10 cellular contexts compared by ENCODE assay signal in the genomic region with DNA sequence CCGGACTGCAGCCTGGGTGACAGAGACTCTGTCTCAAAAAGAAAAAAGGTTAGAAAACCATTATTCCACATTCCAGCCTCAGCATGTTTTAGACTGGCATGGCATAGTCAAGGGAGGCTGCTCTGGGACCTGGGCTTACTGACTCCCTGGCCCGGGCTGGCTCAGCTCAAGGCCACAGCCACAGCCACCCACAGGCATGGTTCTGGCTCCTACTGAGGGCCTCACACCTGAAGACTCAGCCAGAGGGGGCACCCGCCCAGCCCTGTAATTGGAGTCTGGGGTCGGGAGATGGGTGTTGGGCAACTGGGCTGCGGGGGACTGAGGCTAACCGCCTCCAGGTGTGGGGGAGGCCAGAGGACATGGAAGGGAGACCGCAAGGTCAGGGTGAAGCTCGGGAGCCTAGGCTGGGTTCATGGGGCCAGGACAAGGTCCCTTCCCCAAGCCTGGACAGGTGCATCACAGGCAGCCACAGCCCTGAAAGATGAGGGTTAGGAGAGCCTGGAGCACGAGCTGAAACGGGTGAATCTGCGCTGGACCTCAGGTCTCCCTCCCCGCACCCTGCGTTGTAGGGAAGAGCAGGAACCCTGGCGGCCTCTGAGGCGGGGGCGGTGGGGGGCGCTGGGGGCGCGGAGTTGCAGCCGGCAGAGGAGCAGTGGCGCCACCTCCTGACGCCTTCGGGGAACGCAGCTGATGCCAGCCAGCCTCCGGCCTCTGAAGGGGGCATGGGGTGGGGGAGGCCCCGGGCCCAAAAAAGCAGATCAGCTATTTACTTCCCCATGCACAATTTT.
DNase-seq lines count a peak whose midpoint lies in the region; ATAC-seq and TF ChIP-seq lines count a peak whose summit lies in the region.
"Had no signal": no experiment of that assay in that cellular context is flagged by ENCODE, and none has a peak within 500 bp of the region (broad histone marks: within the 10 kb centered on the region; RNA-seq: fewer than 3 reads in every experiment).

No MANE protein-coding gene starts in this region.

- H3K4me3 Mint-ChIP-seq in HFFc6: no peak overlapping the region

- H3K79me2 ChIP-seq in osteoblast (ENCODE audit: insufficient read depth, low read length): no peaks in the 10 kb centered on the region

- TF ChIP-seq POLR2A in gastrocnemius medialis (IDR thresholded peaks at IDR 0.05): no peak

- DNase-seq in activated CD4-positive, alpha-beta T cell treated with anti-CD3 and anti-CD28 coated beads for 48 hours: peak; percentile 31
- DNase-seq in activated CD4-positive, alpha-beta T cell treated with anti-CD3 and anti-CD28 coated beads, Interleukin-2, amount 50 U/mL, for 1 hour: no peak
- no peak for DNase-seq in HFFc6
- no peak for DNase-seq in epithelial cell of proximal tubule (ENCODE audit: low read depth)
- peak; percentile 20 for DNase-seq in retina
- DNase-seq in gastrocnemius medialis: no peak
- DNase-seq in osteoblast (ENCODE audit: insufficient read length, low spot score, missing footprints): no peak
- DNase-seq: amniotic stem cell had no signal

- peaks cover 3% of the 10 kb centered on the region for H3K27me3 Mint-ChIP-seq in HFFc6 (ENCODE audit: insufficient read depth)

- H3K9me3 ChIP-seq in gastrocnemius medialis (no peaks in the 10 kb centered on the region), osteoblast (ENCODE audit: low read depth, low read length) (no peaks in the 10 kb centered on the region)
- H3K9me3 ChIP-seq: thoracic aorta had no signal

- ATAC-seq in gastrocnemius medialis (no peak), GM21367 (IDR thresholded peaks at IDR 0.05; ENCODE audit: unreplicated experiment) (no peak)

- H3K27me3 ChIP-seq in gastrocnemius medialis: no peaks in the 10 kb centered on the region
- no peaks in the 10 kb centered on the region for H3K27me3 ChIP-seq in osteoblast (ENCODE audit: insufficient read depth, low read length)

- H2AFZ ChIP-seq in osteoblast (ENCODE audit: low read length): no peak overlapping the region

- no peak overlapping the region for H3K27ac ChIP-seq in gastrocnemius medialis
- H3K27ac ChIP-seq in osteoblast (ENCODE audit: low read depth, low read length): no peak overlapping the region
- H3K27ac ChIP-seq: thoracic aorta had no signal

- peaks cover 20% of the 10 kb centered on the region for H3K4me1 Mint-ChIP-seq in HFFc6 (ENCODE audit: low read depth)

- H3K36me3 ChIP-seq in gastrocnemius medialis: no peaks in the 10 kb centered on the region
- H3K36me3 ChIP-seq in osteoblast (ENCODE audit: insufficient read depth, low read length): no peaks in the 10 kb centered on the region
- H3K36me3 ChIP-seq: thoracic aorta had no signal

- H3K27ac Mint-ChIP-seq in HFFc6: no peak overlapping the region

- no peaks in the 10 kb centered on the region for H3K36me3 Mint-ChIP-seq in HFFc6 (ENCODE audit: low read depth)

- intact Hi-C loops in gastrocnemius medialis (cut with DNase I; ENCODE audit: low total_unique reads): no loop called here

- H3K4me3 ChIP-seq in epithelial cell of proximal tubule (ENCODE audit: low read depth, low read length): no peak overlapping the region
- no peak overlapping the region for H3K4me3 ChIP-seq in gastrocnemius medialis
- H3K4me3 ChIP-seq in osteoblast (ENCODE audit: insufficient read depth, low read length): no peak overlapping the region
- H3K4me3 ChIP-seq: thoracic aorta had no signal

- H3K4me2 ChIP-seq in osteoblast (ENCODE audit: insufficient read depth, low read length): no peak overlapping the region

- H4K20me1 ChIP-seq in osteoblast (ENCODE audit: insufficient read depth, low read length): no peaks in the 10 kb centered on the region

- TF ChIP-seq CTCF in HFFc6 (IDR thresholded peaks at IDR 0.05): peak; percentile 84
- peak; percentile 24 for TF ChIP-seq CTCF in epithelial cell of proximal tubule (conservative IDR thresholded peaks at IDR 0.05; ENCODE audit: low read depth, low read length)
- peak in 1 of 5 experiments; percentile 9 for TF ChIP-seq CTCF in gastrocnemius medialis (IDR thresholded peaks at IDR 0.05 in 4 of 5, conservative IDR thresholded peaks at IDR 0.05 in 1 of 5)
- no peak for TF ChIP-seq CTCF in osteoblast (IDR thresholded peaks at IDR 0.05; ENCODE audit: extremely low read depth, low read depth, low read length)

- in situ Hi-C loops in gastrocnemius medialis (cut with MboI; ENCODE audit: low sequenced_read_pairs in 4 of 4): no loop called here

- no peaks in the 10 kb centered on the region for H3K4me1 ChIP-seq in gastrocnemius medialis
- H3K4me1 ChIP-seq in osteoblast (ENCODE audit: insufficient read depth, low read length): peaks cover 8% of the 10 kb centered on the region

- H3K9me3 Mint-ChIP-seq in HFFc6: no peaks in the 10 kb centered on the region

Comparison
In these comparisons a context has a peak if more than half of its experiments do, and no peak if none do; other contexts are left out.
1. DNase-seq: peak in activated CD4-positive, alpha-beta T cell treated with anti-CD3 and anti-CD28 coated beads for 48 hours (single experiment) and retina (single experiment); none in activated CD4-positive, alpha-beta T cell treated with anti-CD3 and anti-CD28 coated beads, Interleukin-2, amount 50 U/mL, for 1 hour (single experiment), HFFc6 (single experiment), epithelial cell of proximal tubule (single experiment), gastrocnemius medialis (0 of 2) and osteoblast (single experiment).